ENCODE assay signal across 20 cellular contexts in the genomic region with DNA sequence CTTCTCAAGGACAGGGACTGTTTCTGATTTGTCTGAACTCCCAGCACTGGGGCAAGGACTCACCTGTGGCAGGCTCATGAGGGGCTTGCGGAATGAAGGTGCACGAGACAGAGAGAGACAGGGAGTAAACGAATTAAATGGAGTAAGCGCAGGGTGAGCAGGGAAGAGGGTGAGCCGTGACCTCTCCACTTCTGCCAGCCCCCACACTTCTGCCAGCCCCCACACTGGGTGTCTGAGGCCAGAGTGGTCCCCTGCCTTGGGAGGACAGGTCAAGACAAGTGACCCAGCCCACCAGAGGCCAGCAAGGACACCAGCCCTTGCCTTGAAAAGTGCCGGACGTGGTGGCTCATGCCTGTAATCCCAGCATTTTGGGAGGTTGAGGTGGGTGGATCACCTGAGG. TPM values are rescaled to one million over a fixed set of nuclear protein-coding genes. Genes with fewer than 3 reads are reported as not detected.
"Had no signal": no experiment of that assay in that cellular context is flagged by ENCODE, and none has a peak within 500 bp of the region (broad histone marks: within the 10 kb centered on the region; RNA-seq: fewer than 3 reads in every experiment).

No MANE protein-coding gene starts in this region.

- H3K4me1 ChIP-seq: right lobe of liver had no signal

- ATAC-seq: naive thymus-derived CD8-positive, alpha-beta T cell; pancreas; right lobe of liver; stimulated activated effector memory CD8-positive, alpha-beta T cell treated with anti-CD3 and anti-CD28 coated beads, Interleukin-12 subunit alpha, Interleukin-12 subunit beta, amount 100 ng/mL, for 72 hours had no signal

- H3K27me3 ChIP-seq: colonic mucosa, pancreas, right lobe of liver, stomach, tibial artery had no signal

- H3K27me3 Mint-ChIP-seq: progenitor cell of endocrine pancreas, type B pancreatic cell had no signal

- H3K36me3 Mint-ChIP-seq: naive thymus-derived CD8-positive, alpha-beta T cell; stimulated activated effector memory CD8-positive, alpha-beta T cell treated with anti-CD3 and anti-CD28 coated beads, Interleukin-12 subunit alpha, Interleukin-12 subunit beta, amount 100 ng/mL, for 72 hours; type B pancreatic cell had no signal

- DNase-seq: effector memory CD4-positive, alpha-beta T cell; erythroblast; mammary epithelial cell; mesendoderm; naive thymus-derived CD8-positive, alpha-beta T cell; small intestine; stimulated activated CD4-positive, alpha-beta T cell treated with anti-CD3 and anti-CD28 coated beads, Interleukin-12 subunit alpha, Interleukin-12 subunit beta, amount 100 ng/mL, for 4 hours; stimulated activated CD4-positive, alpha-beta T cell treated with anti-CD3 and anti-CD28 coated beads, Interleukin-1b, Interleukin-23, amount 100 ng/mL, for 48 hours; stimulated activated CD4-positive, alpha-beta T cell treated with anti-CD3 and anti-CD28 coated beads, Interleukin-4, amount 100 ng/mL, for 24 hours; stimulated activated naive CD4-positive, alpha-beta T cell treated with Interleukin-2 at 50 U/mL for 16 hours; stomach; tibial artery had no signal

- H3K9me3 Mint-ChIP-seq: dendritic cell treated with granulocyte-macrophage colony-stimulating factor and Interleukin-4, amounts not matched to agents 40 ng/mL and 50 ng/mL, for 4 days; naive thymus-derived CD8-positive, alpha-beta T cell; stimulated activated effector memory CD8-positive, alpha-beta T cell treated with anti-CD3 and anti-CD28 coated beads, Interleukin-12 subunit alpha, Interleukin-12 subunit beta, amount 100 ng/mL, for 72 hours; type B pancreatic cell had no signal

- H3K4me3 Mint-ChIP-seq: dendritic cell treated with granulocyte-macrophage colony-stimulating factor and Interleukin-4, amounts not matched to agents 40 ng/mL and 50 ng/mL, for 4 days; naive thymus-derived CD8-positive, alpha-beta T cell; stimulated activated effector memory CD8-positive, alpha-beta T cell treated with anti-CD3 and anti-CD28 coated beads, Interleukin-12 subunit alpha, Interleukin-12 subunit beta, amount 100 ng/mL, for 72 hours; type B pancreatic cell had no signal

- H3K4me3 ChIP-seq: colonic mucosa, pancreas, right lobe of liver, stomach, tibial artery had no signal

- H3K27ac Mint-ChIP-seq: dendritic cell treated with granulocyte-macrophage colony-stimulating factor and Interleukin-4, amounts not matched to agents 40 ng/mL and 50 ng/mL, for 4 days; progenitor cell of endocrine pancreas; stimulated activated effector memory CD8-positive, alpha-beta T cell treated with anti-CD3 and anti-CD28 coated beads, Interleukin-12 subunit alpha, Interleukin-12 subunit beta, amount 100 ng/mL, for 72 hours had no signal

- H3K9me3 ChIP-seq: colonic mucosa, neutrophil, pancreas, right lobe of liver, stomach, tibial artery had no signal

- H3K27ac ChIP-seq: neutrophil, pancreas, right lobe of liver, tibial artery had no signal

- H3K4me1 Mint-ChIP-seq: naive thymus-derived CD8-positive, alpha-beta T cell; stimulated activated effector memory CD8-positive, alpha-beta T cell treated with anti-CD3 and anti-CD28 coated beads, Interleukin-12 subunit alpha, Interleukin-12 subunit beta, amount 100 ng/mL, for 72 hours had no signal

- H3K36me3 ChIP-seq: colonic mucosa, neutrophil, pancreas, right lobe of liver, tibial artery had no signal

RNA-seq across cellular contexts. Expression of a gene that starts 37.2 kb away (rescaled TPM):
- total RNA-seq: naive thymus-derived CD8-positive, alpha-beta T cell had no signal
- polyA plus RNA-seq: naive thymus-derived CD8-positive, alpha-beta T cell had no signal
